29 cellular contexts compared by ENCODE assay signal in genomic region chr7:109178342-109178741, GRCh38.
"Had no signal": no experiment of that assay in that cellular context is flagged by ENCODE, and none has a peak within 500 bp of the region (broad histone marks: within the 10 kb centered on the region; RNA-seq: fewer than 3 reads in every experiment).

No MANE protein-coding gene starts in this region.

- H3K9me3 ChIP-seq: adrenal gland, body of pancreas had no signal

- DNase-seq: activated CD4-positive, alpha-beta memory T cell treated with anti-CD3 and anti-CD28 coated beads for 36 hours; activated CD4-positive, alpha-beta T cell treated with anti-CD3 and anti-CD28 coated beads for 36 hours; activated CD4-positive, alpha-beta T cell treated with anti-CD3 and anti-CD28 coated beads, Interleukin-2, amount 10 ng/mL, durations not matched to agents 24 days and 14 days; activated CD4-positive, CD25-positive, alpha-beta regulatory T cell; activated CD4-positive, CD25-positive, alpha-beta regulatory T cell treated with anti-CD3 and anti-CD28 coated beads, Interleukin-2, amount 50 U/mL, for 72 hours; activated CD8-positive, alpha-beta memory T cell treated with anti-CD3 and anti-CD28 coated beads, Interleukin-2, amount 10 ng/mL, durations not matched to agents 7 days and 5 days; activated CD8-positive, alpha-beta memory T cell treated with anti-CD3 and anti-CD28 coated beads, Interleukin-2, amount 50 U/mL, for 4 hours; activated CD8-positive, alpha-beta T cell treated with anti-CD3 and anti-CD28 coated beads, Interleukin-2, amount 10 ng/mL, durations not matched to agents 7 days and 5 days; activated effector memory CD4-positive, alpha-beta T cell treated with anti-CD3 and anti-CD28 coated beads, Interleukin-2, amount 50 U/mL, for 16 hours; activated naive CD4-positive, alpha-beta T cell treated with anti-CD3 and anti-CD28 coated beads for 36 hours; activated naive CD8-positive, alpha-beta T cell treated with anti-CD3 and anti-CD28 coated beads for 36 hours; activated naive CD8-positive, alpha-beta T cell treated with anti-CD3 and anti-CD28 coated beads, Interleukin-2, amount 50 U/mL, for 24 hours; activated T-cell treated with anti-CD3 and anti-CD28 coated beads, Interleukin-2, amount 50 U/mL, for 1 hour; activated T-cell treated with anti-CD3 and anti-CD28 coated beads, Interleukin-2, amount 50 U/mL, for 48 hours; adrenal gland; amygdala; aorta; body of pancreas; dorsolateral prefrontal cortex; effector memory CD4-positive, alpha-beta T cell; endodermal cell; erythroblast; foreskin melanocyte; heart right ventricle; T-cell; T-helper 9 cell had no signal

- H3K27ac ChIP-seq: adrenal gland, body of pancreas, coronary artery, dorsolateral prefrontal cortex, esophagus muscularis mucosa, gastroesophageal sphincter, heart right ventricle had no signal

- H3K4me1 ChIP-seq: adrenal gland, body of pancreas, esophagus muscularis mucosa, gastroesophageal sphincter, heart right ventricle had no signal

- H3K27me3 ChIP-seq: adrenal gland, body of pancreas, esophagus muscularis mucosa, gastroesophageal sphincter, heart right ventricle had no signal

- H3K36me3 ChIP-seq: adrenal gland, esophagus muscularis mucosa, gastroesophageal sphincter, heart right ventricle had no signal

- H3K4me3 ChIP-seq: adrenal gland, body of pancreas, coronary artery, dorsolateral prefrontal cortex, esophagus muscularis mucosa, gastroesophageal sphincter, heart right ventricle had no signal
